ENCODE assay signal across 8 cellular contexts in genomic region chr16:56988161-56988947, GRCh38. TPM values are rescaled to one million over a fixed set of nuclear protein-coding genes. Genes with fewer than 3 reads are reported as not detected.
DNase-seq lines count a peak whose midpoint lies in the region; ATAC-seq, FAIRE-seq and TF ChIP-seq lines count a peak whose summit lies in the region.

No MANE protein-coding gene starts in this region.

- H3K27ac ChIP-seq in BLaER1 treated with 17β-estradiol and CSF1 and Interleukin-3, amounts not matched to agents 10 nM and 100 nM = peak overlapping the region; percentile 68 to 90 (median 86); a peak in 19 of 22 replicates
- no peak overlapping the region for H3K27ac ChIP-seq in H1 (ENCODE audit: low read depth, low read length)
- H3K27ac ChIP-seq in neutrophil = peak overlapping the region; percentile 88

- TF ChIP-seq EP300 in H1 (IDR thresholded peaks at IDR 0.05; ENCODE audit: borderline replicate concordance in 1 of 2, low read depth in 2 of 2, low read length in 2 of 2) = no peak

- H3K18ac ChIP-seq in H1 (ENCODE audit: extremely low read depth, low read length) = no peak overlapping the region; the same call in 1 of the 2 replicates

- TF ChIP-seq RAD21 in H1 (IDR thresholded peaks at IDR 0.05 in 1 of 2, conservative IDR thresholded peaks at IDR 0.05 in 1 of 2; ENCODE audit: low read depth in 2 of 2, low read length in 2 of 2) = no peak

- CTCF ChIA-PET in H1 (lab: Charles Lee; ENCODE audit: partially characterized antibody) = interaction anchor here (0.7 to 2.7 kb wide), 4 partner anchors 11 to 23 kb away, joined by 3 to 13 read pairs (median 4); no protein-coding TSS in a partner anchor

- H3K4me3 ChIP-seq in BLaER1 treated with 17β-estradiol and CSF1 and Interleukin-3, amounts not matched to agents 10 nM and 100 nM = peak overlapping the region; percentile 64 to 92 (median 80); a peak in 19 of 20 replicates
- H3K4me3 ChIP-seq in H1 (ENCODE audit: extremely low read depth in 1 of 4, insufficient read depth in 2 of 4, low read depth in 3 of 4, low read length in 4 of 4) = peak overlapping the region; percentile 43 to 78 (median 56); a peak in 5 of 8 replicates
- H3K4me3 ChIP-seq in neutrophil (ENCODE audit: low read depth in 1 of 2, low read length in 1 of 2) = peak overlapping the region; percentile 87

- peaks cover 77 to 91% (median 86%) of the 10 kb centered on the region in 10 experiments for H3K4me1 ChIP-seq in BLaER1 treated with 17β-estradiol and CSF1 and Interleukin-3, amounts not matched to agents 10 nM and 100 nM
- peaks cover 0 to 5% (median 3%) of the 10 kb centered on the region in 4 experiments; a peak in 3 of 7 replicates for H3K4me1 ChIP-seq in H1 (replicated peaks in 1 of 4; ENCODE audit: control insufficient read depth in 3 of 4, insufficient read depth in 4 of 4, low read length in 3 of 4)
- H3K4me1 ChIP-seq in neutrophil (ENCODE audit: control insufficient read depth in 1 of 2, insufficient read depth in 1 of 2, low read depth in 1 of 2, low read length in 1 of 2) = peaks cover 30 to 48% of the 10 kb centered on the region in 2 experiments

- no peaks in the 10 kb centered on the region for H3K79me1 ChIP-seq in H1 (ENCODE audit: low read depth, low read length)

- no peaks in the 10 kb centered on the region for H3K27me3 ChIP-seq in BLaER1 treated with 17β-estradiol and CSF1 and Interleukin-3, amounts not matched to agents 10 nM and 100 nM
- H3K27me3 ChIP-seq in H1 (replicated peaks in 1 of 4; ENCODE audit: control insufficient read depth in 3 of 4, extremely low read depth in 1 of 4, insufficient read depth in 3 of 4, low read length in 3 of 4) (peaks cover 0 to 33% (median 24%) of the 10 kb centered on the region in 4 experiments; a peak in 6 of 7 replicates), neutrophil (no peaks in the 10 kb centered on the region)

- H3K9ac ChIP-seq in BLaER1 treated with 17β-estradiol and CSF1 and Interleukin-3, amounts not matched to agents 10 nM and 100 nM = peak overlapping the region; percentile 72 to 95 (median 88)
- no peak overlapping the region for H3K9ac ChIP-seq in H1 (replicated peaks in 1 of 4; ENCODE audit: extremely low read depth in 1 of 4, low read depth in 3 of 4, low read length in 3 of 4)

- POLR2A ChIA-PET in H1 (lab: Charles Lee; ENCODE audit: partially characterized antibody) = interaction anchor here (0.5 kb wide), 1 partner anchor 260 kb away, joined by 3 read pairs; no protein-coding TSS in a partner anchor

- no peak overlapping the region for H3K56ac ChIP-seq in H1 (replicated peaks; ENCODE audit: insufficient read length, low read depth, low read length)

- H2AK5ac ChIP-seq in H1 (ENCODE audit: low read depth, low read length) = no peak overlapping the region

- FAIRE-seq in H1 (lab: Jason Lieb, UNC) = no peak

- peaks cover 0 to 21% (median 7%) of the 10 kb centered on the region in 11 experiments; a peak in 4 of 22 replicates for H3K36me3 ChIP-seq in BLaER1 treated with 17β-estradiol and CSF1 and Interleukin-3, amounts not matched to agents 10 nM and 100 nM
- H3K36me3 ChIP-seq in H1 (ENCODE audit: control insufficient read depth in 2 of 4, insufficient read depth in 4 of 4, low read length in 3 of 4) (no peaks in the 10 kb centered on the region), neutrophil (no peaks in the 10 kb centered on the region)

- H3K9me3 ChIP-seq in BLaER1 treated with 17β-estradiol and CSF1 and Interleukin-3, amounts not matched to agents 10 nM and 100 nM (replicated peaks in 1 of 11) = no peaks in the 10 kb centered on the region
- no peaks in the 10 kb centered on the region for H3K9me3 ChIP-seq in H1 (ENCODE audit: insufficient read depth in 2 of 2, low read depth in 1 of 2, low read length in 1 of 2)
- no peaks in the 10 kb centered on the region for H3K9me3 ChIP-seq in neutrophil

- no peak for TF ChIP-seq POLR2A in H1 (IDR thresholded peaks at IDR 0.05; ENCODE audit: control extremely low read depth in 1 of 2, low read depth in 2 of 2, low read length in 2 of 2)

- no peak overlapping the region for H3K14ac ChIP-seq in H1 (ENCODE audit: insufficient read length)

- H3K4me2 ChIP-seq in BLaER1 treated with 17β-estradiol and CSF1 and Interleukin-3, amounts not matched to agents 10 nM and 100 nM = peak overlapping the region; percentile 90 to 99 (median 96)
- H3K4me2 ChIP-seq in H1 (ENCODE audit: insufficient read depth in 1 of 2, low read depth in 2 of 2, low read length in 2 of 2) = peak overlapping the region; percentile 76 to 93

- DNase-seq in NCI-H226 = peak; percentile 63
- no peak for DNase-seq in H1 (ENCODE audit: low read depth in 1 of 2, low spot score in 2 of 2)
- DNase-seq in NCI-H2107 (lab: John Stamatoyannopoulos, UW) = no peak
- no peak for DNase-seq in RKO (ENCODE audit: low spot score)

- H2BK120ac ChIP-seq in H1 (replicated peaks; ENCODE audit: low read depth, low read length) = no peak overlapping the region

- H4K20me1 ChIP-seq in BLaER1 treated with 17β-estradiol and CSF1 and Interleukin-3, amounts not matched to agents 10 nM and 100 nM = peaks cover 0 to 12% (median 0%) of the 10 kb centered on the region in 11 experiments; a peak in 3 of 22 replicates
- H4K20me1 ChIP-seq in H1 (replicated peaks in 1 of 2; ENCODE audit: control insufficient read depth in 1 of 2, insufficient read depth in 2 of 2, low read length in 2 of 2) = no peaks in the 10 kb centered on the region

- H4K5ac ChIP-seq in H1 (ENCODE audit: insufficient read length, low read depth, low read length) = no peak overlapping the region

- H3K23ac ChIP-seq in H1 (ENCODE audit: insufficient read length) = no peak overlapping the region

- H3K79me2 ChIP-seq in H1 (ENCODE audit: control insufficient read depth in 1 of 2, insufficient read depth in 2 of 2, low read length in 2 of 2) = no peaks in the 10 kb centered on the region

- H3K4ac ChIP-seq in H1 (replicated peaks; ENCODE audit: insufficient read length, low read depth, low read length) = no peak overlapping the region

- ATAC-seq in HG02973 (IDR thresholded peaks at IDR 0.05; ENCODE audit: unreplicated experiment) (no peak), GM19463 (IDR thresholded peaks at IDR 0.05; ENCODE audit: unreplicated experiment) (no peak)

- H4K8ac ChIP-seq in H1 (ENCODE audit: extremely low read depth, insufficient read depth, low read length) = no peak overlapping the region; the same call in 1 of the 2 replicates

- peak overlapping the region; percentile 51 for H4K91ac ChIP-seq in H1 (replicated peaks; ENCODE audit: insufficient read length, low read length)

- TF ChIP-seq CTCF in H1 (IDR thresholded peaks at IDR 0.05; ENCODE audit: control extremely low read depth in 1 of 3, insufficient read depth in 1 of 3, low read depth in 1 of 3, low read length in 3 of 3) (no peak), neutrophil (IDR thresholded peaks at IDR 0.05) (no peak)

- peak overlapping the region; percentile 94; the same call in 1 of the 2 replicates for H2AFZ ChIP-seq in H1 (ENCODE audit: low read length)

- peak overlapping the region; percentile 5; the same call in 1 of the 2 replicates for H2BK12ac ChIP-seq in H1 (ENCODE audit: low read depth, low read length)

- H3K23me2 ChIP-seq in H1 (ENCODE audit: low read depth, low read length) = peaks cover 8% of the 10 kb centered on the region; the same call in 1 of the 2 replicates

- 0 out of 2 replicates have a peak overlapping the region, but pooled peaks have one; percentile 2 for H2BK15ac ChIP-seq in H1 (ENCODE audit: low read length)

- H2BK5ac ChIP-seq in H1 (ENCODE audit: low read depth, low read length) = no peak overlapping the region

- H2BK20ac ChIP-seq in H1 (ENCODE audit: low read length) = no peak overlapping the region; the same call in 1 of the 2 replicates

- 83% methylated on average over 6 of the region's 6 CpGs; no CpG with 5 or more reads in 1 of the 2 experiments for WGBS in H1 (ENCODE audit: extremely low coverage in 1 of 2, insufficient coverage in 1 of 2, insufficient read length in 1 of 2, insufficient replicate concordance in 2 of 2, low coverage in 1 of 2, low lambda C conversion rate in 2 of 2, missing lambda C conversion rate in 1 of 2), 2 experiments

TF ChIP-seq in H1, 55 proteins besides CTCF, POLR2A, EP300 and RAD21:
- TF ChIP-seq CHD1 (IDR thresholded peaks at IDR 0.05; ENCODE audit: low read depth, low read length) (no peak), NRF1 (IDR thresholded peaks at IDR 0.05; ENCODE audit: low read depth, low read length) (no peak), GABPA (IDR thresholded peaks at IDR 0.05; ENCODE audit: borderline replicate concordance, insufficient read depth, low read length) (no peak), POU5F1 (IDR thresholded peaks at IDR 0.05; ENCODE audit: low read depth, low read length) (no peak)
TF ChIP-seq in H1: peak in this region for 0.

RNA-seq across cellular contexts. Expression of gene NLRC5, which starts 1.0 kb away (rescaled TPM):
- total RNA-seq in H1 (2021; fragmentation: NEBNext Ultra II Directional; extraction: Animal tissue kit (Norgen Biotek cat#: 25700)) = 2.8 and 3.2 TPM in 2 replicates
- polyA plus RNA-seq in H1 (2011; rRNA removed) = 2.0 and 2.2 TPM in 2 replicates
- 1.8 TPM for polyA plus RNA-seq in H1 (2011; cell fraction: cytosol; rRNA removed)
- polyA plus RNA-seq in H1 (2011; cell fraction: nucleus; rRNA removed) = 8.8 TPM
- polyA plus RNA-seq in H1 (2012, experiment 1 of 2) = 0.97 to 4.4 TPM (median 2.8 TPM) in 4 replicates
- polyA plus RNA-seq in H1 (2012, experiment 2 of 2) = 1.3 TPM
- 1.3 TPM for polyA plus RNA-seq in H1 (2013, experiment 1 of 2)
- 1.1 TPM for polyA plus RNA-seq in H1 (2013, experiment 2 of 2)
- 4.4 and 5.0 TPM in 2 replicates for polyA minus RNA-seq in H1 (2011; rRNA and poly(A)+ RNA removed)
- 2.4 TPM for polyA minus RNA-seq in H1 (2011; cell fraction: cytosol; rRNA and poly(A)+ RNA removed)
- polyA minus RNA-seq in H1 (2011; cell fraction: nucleus; rRNA and poly(A)+ RNA removed) = 10.5 TPM

RNA-seq across cellular contexts. Expression of gene CETP, which starts 26.6 kb away (rescaled TPM):
- not detected in 2 replicates for total RNA-seq in H1 (2021; fragmentation: NEBNext Ultra II Directional; extraction: Animal tissue kit (Norgen Biotek cat#: 25700))
- polyA plus RNA-seq in H1 (2011; rRNA removed) = not detected in 2 replicates
- not detected for polyA plus RNA-seq in H1 (2011; cell fraction: cytosol; rRNA removed)
- not detected for polyA plus RNA-seq in H1 (2011; cell fraction: nucleus; rRNA removed)
- polyA plus RNA-seq in H1 (2012, experiment 1 of 2) = 0.09 TPM in 1 of 4 replicates, not detected in the others
- not detected for polyA plus RNA-seq in H1 (2012, experiment 2 of 2)
- not detected for polyA plus RNA-seq in H1 (2013, experiment 1 of 2)
- polyA plus RNA-seq in H1 (2013, experiment 2 of 2) = 0.02 TPM
- not detected in 2 replicates for polyA minus RNA-seq in H1 (2011; rRNA and poly(A)+ RNA removed)
- not detected for polyA minus RNA-seq in H1 (2011; cell fraction: cytosol; rRNA and poly(A)+ RNA removed)
- not detected for polyA minus RNA-seq in H1 (2011; cell fraction: nucleus; rRNA and poly(A)+ RNA removed)

RNA-seq across cellular contexts. Expression of gene HERPUD1, which starts 56.4 kb away (rescaled TPM):
- total RNA-seq in H1 (2021; fragmentation: NEBNext Ultra II Directional; extraction: Animal tissue kit (Norgen Biotek cat#: 25700)) = 34.7 and 35.6 TPM in 2 replicates
- polyA plus RNA-seq in H1 (2011; rRNA removed) = 17.5 and 23.3 TPM in 2 replicates
- polyA plus RNA-seq in H1 (2011; cell fraction: cytosol; rRNA removed) = 19.8 TPM
- polyA plus RNA-seq in H1 (2011; cell fraction: nucleus; rRNA removed) = 30.6 TPM
- polyA plus RNA-seq in H1 (2012, experiment 1 of 2) = 20.0 to 28.0 TPM (median 25.9 TPM) in 4 replicates
- polyA plus RNA-seq in H1 (2012, experiment 2 of 2) = 11.5 TPM
- 17.6 TPM for polyA plus RNA-seq in H1 (2013, experiment 1 of 2)
- polyA plus RNA-seq in H1 (2013, experiment 2 of 2) = 17.8 TPM
- 35.3 and 36.1 TPM in 2 replicates for polyA minus RNA-seq in H1 (2011; rRNA and poly(A)+ RNA removed)
- polyA minus RNA-seq in H1 (2011; cell fraction: cytosol; rRNA and poly(A)+ RNA removed) = 47.9 TPM
- 32.3 TPM for polyA minus RNA-seq in H1 (2011; cell fraction: nucleus; rRNA and poly(A)+ RNA removed)

Comparison
In these comparisons a context has a peak if more than half of its experiments do, and no peak if none do; other contexts are left out.
1. H3K9ac ChIP-seq: peak in BLaER1 treated with 17β-estradiol and CSF1 and Interleukin-3, amounts not matched to agents 10 nM and 100 nM (11 of 11); none in H1 (0 of 4).
2. Peak in every context shown above with its lines, with median percentiles within 50 percentile points of each other: H3K4me3 ChIP-seq.